Comparison of ENCODE assay signal across 9 cellular contexts in the genomic region with DNA sequence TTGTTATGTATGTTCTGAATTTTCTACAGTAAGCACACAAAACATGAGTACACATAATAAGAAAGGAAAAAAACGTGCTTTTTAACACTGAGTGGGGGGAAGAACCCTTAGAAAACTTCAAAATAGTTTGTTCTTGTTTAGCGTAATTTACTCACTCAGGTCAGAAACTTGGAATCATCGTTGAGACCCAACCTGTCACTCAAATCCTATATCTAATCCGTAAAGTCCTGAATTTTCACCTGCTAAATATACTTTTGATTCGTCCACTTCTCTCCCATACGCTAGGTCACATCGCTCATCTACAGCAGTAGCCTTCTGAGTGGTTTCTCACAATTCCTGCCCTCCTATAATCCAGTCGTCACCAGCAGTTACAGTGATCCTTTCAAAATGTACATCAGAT. TPM values are rescaled to one million over a fixed set of nuclear protein-coding genes. Genes with fewer than 3 reads are reported as not detected.
A peak's percentile ranks its signal among the peaks of the same experiment; 100 is the strongest.
DNase-seq lines count a peak whose midpoint lies in the region; ATAC-seq and TF ChIP-seq lines count a peak whose summit lies in the region.
"Had no signal": no experiment of that assay in that cellular context is flagged by ENCODE, and none has a peak within 500 bp of the region (broad histone marks: within the 10 kb centered on the region; RNA-seq: fewer than 3 reads in every experiment).

No MANE protein-coding gene starts in this region.

- H3K27ac ChIP-seq in heart left ventricle = peak overlapping the region in 10 of 12 donors; percentile 46 to 89 (median 73)
- H3K27ac ChIP-seq in ascending aorta = peak overlapping the region; percentile 51 to 73
- H3K27ac ChIP-seq in lung (ENCODE audit: low read depth in 1 of 2, low read length in 1 of 2) = peak overlapping the region; percentile 48 to 77
- H3K27ac ChIP-seq in urinary bladder (ENCODE audit: low read depth) = no peak overlapping the region

- H3K4me1 ChIP-seq in heart left ventricle = peaks cover 0 to 19% (median 14%) of the 10 kb centered on the region in 12 donors
- peaks cover 0 to 16% of the 10 kb centered on the region in 2 donors for H3K4me1 ChIP-seq in ascending aorta
- H3K4me1 ChIP-seq in lung (ENCODE audit: control insufficient read depth in 2 of 2, insufficient read depth in 2 of 2, low read length in 2 of 2) = no peaks in the 10 kb centered on the region
- no peaks in the 10 kb centered on the region for H3K4me1 ChIP-seq in urinary bladder (ENCODE audit: insufficient read depth)

- H3K9me3 ChIP-seq in heart left ventricle (no peaks in the 10 kb centered on the region), ascending aorta (no peaks in the 10 kb centered on the region), lung (ENCODE audit: control insufficient read depth in 2 of 2, insufficient read depth in 1 of 2, low read length in 1 of 2) (no peaks in the 10 kb centered on the region)

- 9 to 12% (median 11%) methylated on average over 8 of the region's 8 CpGs for WGBS in heart left ventricle, 4 donors
- 9 to 10% methylated on average over 8 of the region's 8 CpGs for WGBS in lung, 2 donors
- WGBS in urinary bladder = 9% methylated on average over 8 of the region's 8 CpGs

- ATAC-seq in heart left ventricle (no peak), left ventricle myocardium superior (no peak), lung (ENCODE audit: insufficient read depth, low FRiP score) (no peak)

- no peak for TF ChIP-seq POLR2A in heart left ventricle (IDR thresholded peaks at IDR 0.05)

- intact Hi-C loops in heart left ventricle (cut with DNase I) = no loop called here
- intact Hi-C loops in left ventricle myocardium superior (cut with micrococcal nuclease) = no loop called here
- intact Hi-C loops in ascending aorta (cut with DNase I) = loop anchor here (5.0 kb wide), 4 partner anchors 41 to 664 kb away; a partner anchor contains a TSS
- intact Hi-C loops in head of caudate nucleus (cut with DNase I) = no loop called here

- H3K36me3 ChIP-seq in heart left ventricle (peaks cover 0 to 39% (median 32%) of the 10 kb centered on the region in 9 donors), ascending aorta (peaks cover 16 to 30% of the 10 kb centered on the region in 2 donors), lung (ENCODE audit: control insufficient read depth in 2 of 2, insufficient read depth in 2 of 2, low read length in 2 of 2) (peaks cover 4 to 10% of the 10 kb centered on the region in 2 donors), urinary bladder (ENCODE audit: insufficient read depth) (peaks cover 6% of the 10 kb centered on the region)

- DNase-seq in heart left ventricle = no peak
- no peak for DNase-seq in left ventricle myocardium superior
- no peak for DNase-seq in ascending aorta (ENCODE audit: low spot score in 2 of 2)
- no peak for DNase-seq in lung (ENCODE audit: low spot score)
- DNase-seq in GF-D8 (lab: John Stamatoyannopoulos, UW) = no peak
- no peak for DNase-seq in head of caudate nucleus
- DNase-seq in cerebellar nuclear complex (lab: John Stamatoyannopoulos, UW) = no peak

- no peaks in the 10 kb centered on the region for H3K27me3 ChIP-seq in heart left ventricle
- H3K27me3 ChIP-seq in ascending aorta = no peaks in the 10 kb centered on the region
- no peaks in the 10 kb centered on the region for H3K27me3 ChIP-seq in lung (ENCODE audit: control insufficient read depth, insufficient read depth)

- TF ChIP-seq CTCF in heart left ventricle (IDR thresholded peaks at IDR 0.05) (no peak), ascending aorta (IDR thresholded peaks at IDR 0.05) (no peak), lung (IDR thresholded peaks at IDR 0.05; ENCODE audit: control extremely low read depth, extremely low read depth) (no peak)

- peak overlapping the region; percentile 64 to 84 (median 72) for H3K4me3 ChIP-seq in heart left ventricle
- peak overlapping the region; percentile 73 to 79 for H3K4me3 ChIP-seq in ascending aorta
- peak overlapping the region; percentile 83 for H3K4me3 ChIP-seq in lung
- H3K4me3 ChIP-seq in urinary bladder (ENCODE audit: low read depth, low read length) = peak overlapping the region; percentile 77

RNA-seq across cellular contexts. Expression of a gene that starts 0.8 kb away (rescaled TPM):
- total RNA-seq in heart left ventricle (10 to 100 TPM; 16.1 to 39.8 (median 28.6) TPM), left ventricle myocardium superior (36.4 TPM), ascending aorta (11.1 TPM), lung (10 to 100 TPM; 15.1 to 17.9 TPM), urinary bladder (48.2 TPM)
- polyA plus RNA-seq in heart left ventricle (10 to 100 TPM; 71.6 to 87.6 TPM), lung (10 to 100 TPM; 33.3 to 54.2 TPM), urinary bladder (49.9 TPM)

RNA-seq across cellular contexts. Expression of a gene that starts 43.5 kb away (rescaled TPM):
- total RNA-seq in heart left ventricle = 10 to 100 TPM in 6 of 9 donors, 1 to 10 TPM in 3; 6.7 to 13.8 (median 11.0) TPM
- 10 to 100 TPM in 1 of 2 donors, 1 to 10 TPM in 1; 8.7 to 10.5 TPM for polyA plus RNA-seq in heart left ventricle
- total RNA-seq in left ventricle myocardium superior = 12.9 TPM
- 24.6 TPM for total RNA-seq in ascending aorta
- total RNA-seq in lung = 10 to 100 TPM; 16.9 to 44.1 TPM
- polyA plus RNA-seq in lung = 10 to 100 TPM; 13.9 to 17.1 TPM
- total RNA-seq in urinary bladder = 47.6 TPM
- 18.0 TPM for polyA plus RNA-seq in urinary bladder

RNA-seq across cellular contexts. Expression of a gene that starts 47.6 kb away (rescaled TPM):
- total RNA-seq in heart left ventricle (not detected), left ventricle myocardium superior (not detected), ascending aorta (not detected), lung (not detected), urinary bladder (not detected)
- polyA plus RNA-seq in heart left ventricle (not detected), lung (not detected), urinary bladder (not detected)
- total RNA-seq: renal cortical epithelial cell had no signal
